ENCODE assay signal across 11 cellular contexts in genomic region chr4:101334963-101335572, GRCh38. TPM values are rescaled to one million over a fixed set of nuclear protein-coding genes. Genes with fewer than 3 reads are reported as not detected.
DNase-seq lines count a peak whose midpoint lies in the region; ATAC-seq and TF ChIP-seq lines count a peak whose summit lies in the region.
"Had no signal": no experiment of that assay in that cellular context is flagged by ENCODE, and none has a peak within 500 bp of the region (broad histone marks: within the 10 kb centered on the region; RNA-seq: fewer than 3 reads in every experiment).

No MANE protein-coding gene starts in this region.

- no peak overlapping the region for H3K4me3 Mint-ChIP-seq in stimulated activated naive CD8-positive, alpha-beta T cell treated with anti-CD3 and anti-CD28 coated beads, Interleukin-15, amount 100 ng/mL, for 72 hours

- TF ChIP-seq EP300 in ovary (IDR thresholded peaks at IDR 0.05), result no peak

- peak overlapping the region; percentile 20; the same call in 1 of the 2 replicates for H3K4me2 ChIP-seq in OCI-LY1 (ENCODE audit: low read length)
- H3K4me2 ChIP-seq: BLaER1 treated with 17β-estradiol and CSF1 and Interleukin-3, amounts not matched to agents 10 nM and 100 nM had no signal

- intact Hi-C loops in ovary (cut with DNase I), result no loop called here

- peaks cover 5% of the 10 kb centered on the region; the same call in 1 of the 2 replicates for H3K36me3 ChIP-seq in OCI-LY1 (ENCODE audit: insufficient read depth, low read length)
- no peaks in the 10 kb centered on the region for H3K36me3 ChIP-seq in ovary
- H3K36me3 ChIP-seq: cardiac muscle cell had no signal

- H3K9me3 Mint-ChIP-seq in stimulated activated naive CD8-positive, alpha-beta T cell treated with anti-CD3 and anti-CD28 coated beads, Interleukin-15, amount 100 ng/mL, for 72 hours, result no peaks in the 10 kb centered on the region

- H3K27ac Mint-ChIP-seq in stimulated activated naive CD8-positive, alpha-beta T cell treated with anti-CD3 and anti-CD28 coated beads, Interleukin-15, amount 100 ng/mL, for 72 hours, result no peak overlapping the region

- H3K4me3 ChIP-seq in OCI-LY1 (ENCODE audit: low read depth, low read length, poor library complexity, severe bottlenecking) (no peak overlapping the region), ovary (no peak overlapping the region)
- H3K4me3 ChIP-seq: BLaER1 treated with 17β-estradiol and CSF1 and Interleukin-3, amounts not matched to agents 10 nM and 100 nM; cardiac muscle cell had no signal

- TF ChIP-seq POLR2A in ovary (IDR thresholded peaks at IDR 0.05), result no peak

- no peak overlapping the region for H2AFZ ChIP-seq in OCI-LY1 (ENCODE audit: low read length)
- H2AFZ ChIP-seq: parathyroid adenoma had no signal

- H3K4me1 ChIP-seq in OCI-LY1 (ENCODE audit: insufficient read depth, low read length, severe bottlenecking), result peaks cover 43% of the 10 kb centered on the region
- H3K4me1 ChIP-seq in ovary (ENCODE audit: insufficient read depth), result peaks cover 1% of the 10 kb centered on the region

- H4K20me1 ChIP-seq in OCI-LY1 (ENCODE audit: insufficient read depth, low read length), result 0 out of 2 replicates have a peak, but pooled peaks cover 2% of the 10 kb centered on the region

- H3K9ac ChIP-seq in OCI-LY1 (ENCODE audit: low read length), result no peak overlapping the region
- H3K9ac ChIP-seq: BLaER1 treated with 17β-estradiol and CSF1 and Interleukin-3, amounts not matched to agents 10 nM and 100 nM; parathyroid adenoma had no signal

- TF ChIP-seq CTCF in OCI-LY1 (IDR thresholded peaks at IDR 0.05; ENCODE audit: low read length), result no peak
- no peak for TF ChIP-seq CTCF in ovary (IDR thresholded peaks at IDR 0.05)

- H3K27ac ChIP-seq in OCI-LY1 (ENCODE audit: low read depth, low read length, poor library complexity, severe bottlenecking) (no peak overlapping the region), ovary (no peak overlapping the region)
- H3K27ac ChIP-seq: BLaER1 treated with 17β-estradiol and CSF1 and Interleukin-3, amounts not matched to agents 10 nM and 100 nM; cardiac muscle cell; parathyroid adenoma had no signal

- 57 to 66% (median 63%) methylated on average over 6 of the region's 6 CpGs for WGBS in ovary, 3 donors

- DNase-seq in stimulated activated naive CD8-positive, alpha-beta T cell treated with anti-CD3 and anti-CD28 coated beads, Interleukin-15, Interleukin-2, amounts not matched to agents 100 U/mL and 50 U/mL, for 24 hours, result no peak
- no peak for DNase-seq in stimulated activated naive CD8-positive, alpha-beta T cell treated with anti-CD3 and anti-CD28 coated beads, Interleukin-15, amount 100 ng/mL, for 72 hours
- no peak for DNase-seq in NCI-H2081 (lab: John Stamatoyannopoulos, UW)
- no peak for DNase-seq in 8988T
- no peak for DNase-seq in ovary
- no peak for DNase-seq in NCI-H1105 treated with DMSO at 0.1 percent for 48 hours (lab: John Stamatoyannopoulos, UW)

- peaks cover 96% of the 10 kb centered on the region for H3K79me2 ChIP-seq in OCI-LY1 (ENCODE audit: insufficient read depth, low read length)

- H3K9me3 ChIP-seq in OCI-LY1 (ENCODE audit: low read length) (no peaks in the 10 kb centered on the region), ovary (no peaks in the 10 kb centered on the region)

- no peaks in the 10 kb centered on the region for H3F3A ChIP-seq in OCI-LY1 (ENCODE audit: insufficient read depth, low read length)

- no peaks in the 10 kb centered on the region for H3K9me2 ChIP-seq in OCI-LY1 (ENCODE audit: low read depth, low read length)

- H3K4me1 Mint-ChIP-seq in stimulated activated naive CD8-positive, alpha-beta T cell treated with anti-CD3 and anti-CD28 coated beads, Interleukin-15, amount 100 ng/mL, for 72 hours, result peaks cover 37% of the 10 kb centered on the region

- peak; percentile 40 for ATAC-seq in stimulated activated naive CD8-positive, alpha-beta T cell treated with anti-CD3 and anti-CD28 coated beads, Interleukin-15, Interleukin-2, amounts not matched to agents 100 U/mL and 50 U/mL, for 24 hours
- ATAC-seq in stimulated activated naive CD8-positive, alpha-beta T cell treated with anti-CD3 and anti-CD28 coated beads, Interleukin-15, amount 100 ng/mL, for 72 hours, result no peak
- ATAC-seq in HG02852 (IDR thresholded peaks at IDR 0.05; ENCODE audit: unreplicated experiment), result peak; percentile 61

- H3K27me3 ChIP-seq in OCI-LY1 (ENCODE audit: insufficient read depth, low read length) (no peaks in the 10 kb centered on the region), ovary (no peaks in the 10 kb centered on the region)
- H3K27me3 ChIP-seq: BLaER1 treated with 17β-estradiol and CSF1 and Interleukin-3, amounts not matched to agents 10 nM and 100 nM; cardiac muscle cell had no signal

- no peaks in the 10 kb centered on the region for H3K27me3 Mint-ChIP-seq in stimulated activated naive CD8-positive, alpha-beta T cell treated with anti-CD3 and anti-CD28 coated beads, Interleukin-15, amount 100 ng/mL, for 72 hours

RNA-seq across cellular contexts. Expression of gene PPP3CA, which starts 12.3 kb away (rescaled TPM):
- 10 to 100 TPM; 30.5 to 47.9 (median 38.7) TPM for total RNA-seq in ovary
- polyA plus RNA-seq in ovary, result 10 to 100 TPM; 19.4 to 26.0 TPM
